ENCODE assay signal across 23 cellular contexts in the genomic region with DNA sequence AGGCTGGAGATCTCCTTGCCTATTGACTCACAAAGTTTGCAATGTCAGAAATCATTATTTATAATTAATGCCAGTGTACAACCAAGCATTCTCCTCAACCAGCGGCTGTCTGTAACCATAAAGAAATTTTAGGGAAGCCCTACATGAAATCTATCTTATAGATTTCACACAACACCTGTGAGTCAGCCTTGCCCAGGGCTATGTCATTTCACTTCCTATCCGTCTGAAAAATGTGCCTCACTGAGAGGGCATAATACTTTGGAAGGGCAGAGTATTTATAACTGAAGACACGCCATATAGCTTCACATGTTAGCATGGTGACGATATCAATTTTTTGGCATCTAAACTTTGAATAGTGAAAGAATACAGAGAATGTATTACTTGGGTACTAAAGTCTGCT.
"Had no signal": no experiment of that assay in that cellular context is flagged by ENCODE, and none has a peak within 500 bp of the region (broad histone marks: within the 10 kb centered on the region; RNA-seq: fewer than 3 reads in every experiment).

No MANE protein-coding gene starts in this region.

- H3K27ac ChIP-seq: epithelial cell of prostate, gastroesophageal sphincter, heart left ventricle, hepatocyte, parathyroid adenoma, right lobe of liver, thoracic aorta, tibial nerve, upper lobe of right lung, uterus had no signal

- H3K9me3 ChIP-seq: gastroesophageal sphincter, heart left ventricle, mucosa of descending colon, right lobe of liver, thoracic aorta, tibial nerve, upper lobe of right lung, uterus had no signal

- H3K36me3 ChIP-seq: gastroesophageal sphincter, heart left ventricle, right lobe of liver, thoracic aorta, tibial nerve, upper lobe of right lung, uterus had no signal

- H3K27me3 ChIP-seq: dorsolateral prefrontal cortex, gastroesophageal sphincter, heart left ventricle, hepatocyte, right lobe of liver, tibial nerve, upper lobe of right lung, uterus had no signal

- DNase-seq: dorsolateral prefrontal cortex; effector CD4-positive, alpha-beta T cell; heart left ventricle; kidney; mesenchymal stem cell; mucosa of descending colon; naive B cell; right lobe of liver; small intestine; stimulated activated CD4-positive, alpha-beta T cell treated with anti-CD3 and anti-CD28 coated beads, Interleukin-15, amount 100 ng/mL, for 24 hours; stimulated activated CD4-positive, alpha-beta T cell treated with anti-CD3 and anti-CD28 coated beads, Interleukin-2, amount 100 ng/mL, for 48 hours; stimulated activated naive B cell treated with anti-CD40 and anti-IgM and Interleukin-4, amounts not matched to agents 10 μg/mL and 1 μg/mL and 100 μg/mL, for 72 hours; upper lobe of right lung; uterus had no signal

- H3K4me3 ChIP-seq: dorsolateral prefrontal cortex, gastroesophageal sphincter, heart left ventricle, hepatocyte, mucosa of descending colon, right lobe of liver, thoracic aorta, tibial nerve, upper lobe of right lung, uterus had no signal

- ATAC-seq: esophagus mucosa; gastroesophageal sphincter; heart left ventricle; left lobe of liver; mucosa of descending colon; natural killer cell treated with Interleukin-12 subunit alpha and Interleukin-12 subunit beta and Interleukin-15 and Interleukin-18, amount 100 ng/mL, for 72 hours; right lobe of liver; stimulated activated naive B cell treated with anti-CD40 and anti-IgM and Interleukin-4, amounts not matched to agents 10 μg/mL and 1 μg/mL and 100 μg/mL, for 72 hours; upper lobe of right lung had no signal

- H3K4me1 ChIP-seq: gastroesophageal sphincter, parathyroid adenoma, right lobe of liver, tibial nerve, upper lobe of right lung, uterus had no signal

- FAIRE-seq: kidney, small intestine had no signal
